Comparison of ENCODE assay signal across 1 cellular context in the genomic region with DNA sequence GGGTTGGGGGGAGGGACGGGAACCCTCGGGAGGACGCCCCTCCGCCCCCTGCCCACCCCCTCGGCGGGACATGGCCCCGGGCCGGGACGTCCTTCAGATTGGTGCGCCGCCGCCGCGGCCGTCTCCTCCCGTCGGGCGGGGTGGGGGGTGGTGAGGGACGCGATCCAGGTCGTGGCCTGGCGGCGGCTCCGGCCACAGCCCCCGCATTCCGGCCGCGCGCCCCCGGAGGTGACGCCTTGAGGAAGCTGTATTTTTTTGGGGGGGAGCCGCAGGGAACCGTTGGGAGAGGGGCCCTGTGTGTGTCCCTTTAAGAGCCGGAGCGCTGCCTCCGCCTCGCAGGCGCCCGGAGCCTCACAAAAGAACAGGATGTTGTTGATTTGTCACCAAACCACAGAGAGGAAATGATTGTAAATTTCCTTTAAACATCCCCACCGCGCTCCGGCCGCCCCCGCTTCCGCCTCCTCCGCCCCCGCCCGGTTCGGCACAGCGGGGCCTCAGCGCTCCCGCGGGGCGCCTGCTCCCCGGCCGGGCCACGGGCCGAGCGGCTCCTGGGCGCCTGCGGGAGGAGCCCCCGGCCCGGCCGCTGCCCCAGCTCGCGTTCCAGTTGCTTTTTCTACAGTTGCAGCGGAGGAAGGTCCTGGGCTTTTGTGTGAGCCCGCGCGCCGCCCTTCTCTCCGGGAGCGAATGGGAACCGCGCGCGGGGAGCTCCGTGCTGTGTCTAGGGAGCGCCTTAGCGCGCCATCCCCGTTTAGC.
TF ChIP-seq lines count a peak whose summit lies in the region.

No MANE protein-coding gene starts in this region.

TF ChIP-seq in HepG2, 621 proteins besides CTCF, POLR2A, EP300 and RAD21 (continued from another document and continues in another):
- TF ChIP-seq, protein P1, sequence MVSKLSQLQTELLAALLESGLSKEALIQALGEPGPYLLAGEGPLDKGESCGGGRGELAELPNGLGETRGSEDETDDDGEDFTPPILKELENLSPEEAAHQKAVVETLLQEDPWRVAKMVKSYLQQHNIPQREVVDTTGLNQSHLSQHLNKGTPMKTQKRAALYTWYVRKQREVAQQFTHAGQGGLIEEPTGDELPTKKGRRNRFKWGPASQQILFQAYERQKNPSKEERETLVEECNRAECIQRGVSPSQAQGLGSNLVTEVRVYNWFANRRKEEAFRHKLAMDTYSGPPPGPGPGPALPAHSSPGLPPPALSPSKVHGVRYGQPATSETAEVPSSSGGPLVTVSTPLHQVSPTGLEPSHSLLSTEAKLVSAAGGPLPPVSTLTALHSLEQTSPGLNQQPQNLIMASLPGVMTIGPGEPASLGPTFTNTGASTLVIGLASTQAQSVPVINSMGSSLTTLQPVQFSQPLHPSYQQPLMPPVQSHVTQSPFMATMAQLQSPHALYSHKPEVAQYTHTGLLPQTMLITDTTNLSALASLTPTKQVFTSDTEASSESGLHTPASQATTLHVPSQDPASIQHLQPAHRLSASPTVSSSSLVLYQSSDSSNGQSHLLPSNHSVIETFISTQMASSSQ (IDR thresholded peaks at IDR 0.05; ENCODE audit: low read depth), result no peak
- TF ChIP-seq, protein P1 (CRISPR knock-in tag; IDR thresholded peaks at IDR 0.05; ENCODE audit: borderline replicate concordance), result peak; percentile 56; the same call in 1 of the 2 replicates
- TF ChIP-seq ATF7-NPFF (CRISPR knock-in tag; IDR thresholded peaks at IDR 0.05; ENCODE audit: low read depth), result no peak; the same call in 1 of the 2 replicates
- TF ChIP-seq MAFG (CRISPR knock-in tag; IDR thresholded peaks at IDR 0.05), result no peak
- TF ChIP-seq SALL1 (CRISPR knock-in tag; IDR thresholded peaks at IDR 0.05), result peak; percentile 51
- TF ChIP-seq ZSCAN31 (CRISPR knock-in tag; IDR thresholded peaks at IDR 0.05; ENCODE audit: low read depth), result peak; percentile 82; the same call in 1 of the 2 replicates
- TF ChIP-seq MTA3 (CRISPR knock-in tag; IDR thresholded peaks at IDR 0.05), result no peak
- peak; percentile 27; the same call in 1 of the 2 replicates for TF ChIP-seq JUND (CRISPR knock-in tag; IDR thresholded peaks at IDR 0.05)
- TF ChIP-seq, protein P2, sequence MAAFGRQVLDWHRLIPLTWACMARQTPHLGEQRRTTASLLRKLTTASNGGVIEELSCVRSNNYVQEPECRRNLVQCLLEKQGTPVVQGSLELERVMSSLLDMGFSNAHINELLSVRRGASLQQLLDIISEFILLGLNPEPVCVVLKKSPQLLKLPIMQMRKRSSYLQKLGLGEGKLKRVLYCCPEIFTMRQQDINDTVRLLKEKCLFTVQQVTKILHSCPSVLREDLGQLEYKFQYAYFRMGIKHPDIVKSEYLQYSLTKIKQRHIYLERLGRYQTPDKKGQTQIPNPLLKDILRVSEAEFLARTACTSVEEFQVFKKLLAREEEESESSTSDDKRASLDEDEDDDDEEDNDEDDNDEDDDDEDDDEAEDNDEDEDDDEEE (CRISPR knock-in tag; IDR thresholded peaks at IDR 0.05), result no peak
- peak; percentile 48; the same call in 1 of the 2 replicates for TF ChIP-seq RCOR2 (CRISPR knock-in tag; IDR thresholded peaks at IDR 0.05)
- TF ChIP-seq ZNF333 (CRISPR knock-in tag; IDR thresholded peaks at IDR 0.05; ENCODE audit: borderline replicate concordance), result peak; percentile 30; the same call in 1 of the 2 replicates
- peak; percentile 80 for TF ChIP-seq ZNF563 (CRISPR knock-in tag; IDR thresholded peaks at IDR 0.05)
- peak; percentile 46; the same call in 1 of the 2 replicates for TF ChIP-seq PHF20 (CRISPR knock-in tag; IDR thresholded peaks at IDR 0.05)
- TF ChIP-seq, protein P3, sequence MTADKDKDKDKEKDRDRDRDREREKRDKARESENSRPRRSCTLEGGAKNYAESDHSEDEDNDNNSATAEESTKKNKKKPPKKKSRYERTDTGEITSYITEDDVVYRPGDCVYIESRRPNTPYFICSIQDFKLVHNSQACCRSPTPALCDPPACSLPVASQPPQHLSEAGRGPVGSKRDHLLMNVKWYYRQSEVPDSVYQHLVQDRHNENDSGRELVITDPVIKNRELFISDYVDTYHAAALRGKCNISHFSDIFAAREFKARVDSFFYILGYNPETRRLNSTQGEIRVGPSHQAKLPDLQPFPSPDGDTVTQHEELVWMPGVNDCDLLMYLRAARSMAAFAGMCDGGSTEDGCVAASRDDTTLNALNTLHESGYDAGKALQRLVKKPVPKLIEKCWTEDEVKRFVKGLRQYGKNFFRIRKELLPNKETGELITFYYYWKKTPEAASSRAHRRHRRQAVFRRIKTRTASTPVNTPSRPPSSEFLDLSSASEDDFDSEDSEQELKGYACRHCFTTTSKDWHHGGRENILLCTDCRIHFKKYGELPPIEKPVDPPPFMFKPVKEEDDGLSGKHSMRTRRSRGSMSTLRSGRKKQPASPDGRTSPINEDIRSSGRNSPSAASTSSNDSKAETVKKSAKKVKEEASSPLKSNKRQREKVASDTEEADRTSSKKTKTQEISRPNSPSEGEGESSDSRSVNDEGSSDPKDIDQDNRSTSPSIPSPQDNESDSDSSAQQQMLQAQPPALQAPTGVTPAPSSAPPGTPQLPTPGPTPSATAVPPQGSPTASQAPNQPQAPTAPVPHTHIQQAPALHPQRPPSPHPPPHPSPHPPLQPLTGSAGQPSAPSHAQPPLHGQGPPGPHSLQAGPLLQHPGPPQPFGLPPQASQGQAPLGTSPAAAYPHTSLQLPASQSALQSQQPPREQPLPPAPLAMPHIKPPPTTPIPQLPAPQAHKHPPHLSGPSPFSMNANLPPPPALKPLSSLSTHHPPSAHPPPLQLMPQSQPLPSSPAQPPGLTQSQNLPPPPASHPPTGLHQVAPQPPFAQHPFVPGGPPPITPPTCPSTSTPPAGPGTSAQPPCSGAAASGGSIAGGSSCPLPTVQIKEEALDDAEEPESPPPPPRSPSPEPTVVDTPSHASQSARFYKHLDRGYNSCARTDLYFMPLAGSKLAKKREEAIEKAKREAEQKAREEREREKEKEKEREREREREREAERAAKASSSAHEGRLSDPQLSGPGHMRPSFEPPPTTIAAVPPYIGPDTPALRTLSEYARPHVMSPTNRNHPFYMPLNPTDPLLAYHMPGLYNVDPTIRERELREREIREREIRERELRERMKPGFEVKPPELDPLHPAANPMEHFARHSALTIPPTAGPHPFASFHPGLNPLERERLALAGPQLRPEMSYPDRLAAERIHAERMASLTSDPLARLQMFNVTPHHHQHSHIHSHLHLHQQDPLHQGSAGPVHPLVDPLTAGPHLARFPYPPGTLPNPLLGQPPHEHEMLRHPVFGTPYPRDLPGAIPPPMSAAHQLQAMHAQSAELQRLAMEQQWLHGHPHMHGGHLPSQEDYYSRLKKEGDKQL (CRISPR knock-in tag; IDR thresholded peaks at IDR 0.05; ENCODE audit: low read depth), result no peak; the same call in 1 of the 2 replicates
- TF ChIP-seq, protein P4, sequence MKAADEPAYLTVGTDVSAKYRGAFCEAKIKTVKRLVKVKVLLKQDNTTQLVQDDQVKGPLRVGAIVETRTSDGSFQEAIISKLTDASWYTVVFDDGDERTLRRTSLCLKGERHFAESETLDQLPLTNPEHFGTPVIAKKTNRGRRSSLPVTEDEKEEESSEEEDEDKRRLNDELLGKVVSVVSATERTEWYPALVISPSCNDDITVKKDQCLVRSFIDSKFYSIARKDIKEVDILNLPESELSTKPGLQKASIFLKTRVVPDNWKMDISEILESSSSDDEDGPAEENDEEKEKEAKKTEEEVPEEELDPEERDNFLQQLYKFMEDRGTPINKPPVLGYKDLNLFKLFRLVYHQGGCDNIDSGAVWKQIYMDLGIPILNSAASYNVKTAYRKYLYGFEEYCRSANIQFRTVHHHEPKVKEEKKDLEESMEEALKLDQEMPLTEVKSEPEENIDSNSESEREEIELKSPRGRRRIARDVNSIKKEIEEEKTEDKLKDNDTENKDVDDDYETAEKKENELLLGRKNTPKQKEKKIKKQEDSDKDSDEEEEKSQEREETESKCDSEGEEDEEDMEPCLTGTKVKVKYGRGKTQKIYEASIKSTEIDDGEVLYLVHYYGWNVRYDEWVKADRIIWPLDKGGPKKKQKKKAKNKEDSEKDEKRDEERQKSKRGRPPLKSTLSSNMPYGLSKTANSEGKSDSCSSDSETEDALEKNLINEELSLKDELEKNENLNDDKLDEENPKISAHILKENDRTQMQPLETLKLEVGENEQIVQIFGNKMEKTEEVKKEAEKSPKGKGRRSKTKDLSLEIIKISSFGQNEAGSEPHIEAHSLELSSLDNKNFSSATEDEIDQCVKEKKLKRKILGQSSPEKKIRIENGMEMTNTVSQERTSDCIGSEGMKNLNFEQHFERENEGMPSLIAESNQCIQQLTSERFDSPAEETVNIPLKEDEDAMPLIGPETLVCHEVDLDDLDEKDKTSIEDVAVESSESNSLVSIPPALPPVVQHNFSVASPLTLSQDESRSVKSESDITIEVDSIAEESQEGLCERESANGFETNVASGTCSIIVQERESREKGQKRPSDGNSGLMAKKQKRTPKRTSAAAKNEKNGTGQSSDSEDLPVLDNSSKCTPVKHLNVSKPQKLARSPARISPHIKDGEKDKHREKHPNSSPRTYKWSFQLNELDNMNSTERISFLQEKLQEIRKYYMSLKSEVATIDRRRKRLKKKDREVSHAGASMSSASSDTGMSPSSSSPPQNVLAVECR (CRISPR knock-in tag; IDR thresholded peaks at IDR 0.05; ENCODE audit: borderline replicate concordance), result peak; percentile 55; the same call in 1 of the 2 replicates
- peak; percentile 46 for TF ChIP-seq AGO1 (IDR thresholded peaks at IDR 0.05; ENCODE audit: low read depth, low read length, poor library complexity, severe bottlenecking)
- TF ChIP-seq ZKSCAN1 (IDR thresholded peaks at IDR 0.05; ENCODE audit: low read length), result no peak
- 0 out of 2 replicates have a peak, but pooled peaks have one; percentile 77 for TF ChIP-seq ZC3H13 (CRISPR knock-in tag; IDR thresholded peaks at IDR 0.05)
- TF ChIP-seq ZNF180 (CRISPR knock-in tag; IDR thresholded peaks at IDR 0.05; ENCODE audit: borderline replicate concordance, low read depth), result no peak
- no peak for TF ChIP-seq ZNF552 (CRISPR knock-in tag; IDR thresholded peaks at IDR 0.05; ENCODE audit: borderline replicate concordance)
- no peak; the same call in 1 of the 2 replicates for TF ChIP-seq FOXK1 (CRISPR knock-in tag; IDR thresholded peaks at IDR 0.05; ENCODE audit: borderline replicate concordance, low read depth)
- no peak for TF ChIP-seq HOXA7 (CRISPR knock-in tag; IDR thresholded peaks at IDR 0.05)
- peak; percentile 56; the same call in 1 of the 2 replicates for TF ChIP-seq POGZ (CRISPR knock-in tag; IDR thresholded peaks at IDR 0.05)
- TF ChIP-seq ELF1 (CRISPR knock-in tag; IDR thresholded peaks at IDR 0.05), result peak; percentile 33; the same call in 1 of the 2 replicates
- TF ChIP-seq, protein P5, sequence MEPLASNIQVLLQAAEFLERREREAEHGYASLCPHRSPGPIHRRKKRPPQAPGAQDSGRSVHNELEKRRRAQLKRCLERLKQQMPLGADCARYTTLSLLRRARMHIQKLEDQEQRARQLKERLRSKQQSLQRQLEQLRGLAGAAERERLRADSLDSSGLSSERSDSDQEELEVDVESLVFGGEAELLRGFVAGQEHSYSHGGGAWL (CRISPR knock-in tag; IDR thresholded peaks at IDR 0.05), result peak; percentile 77
- TF ChIP-seq ZNF317 (CRISPR knock-in tag; IDR thresholded peaks at IDR 0.05), result 0 out of 2 replicates have a peak, but pooled peaks have one; percentile 39
- peak; percentile 3; the same call in 1 of the 2 replicates for TF ChIP-seq FOXA3 (CRISPR knock-in tag; IDR thresholded peaks at IDR 0.05)
- 0 out of 3 replicates have a peak, but pooled peaks have one; percentile 30 for TF ChIP-seq MXI1 (IDR thresholded peaks at IDR 0.05; ENCODE audit: borderline replicate concordance, low read depth, low read length)
- TF ChIP-seq MIXL1 (CRISPR knock-in tag; IDR thresholded peaks at IDR 0.05), result 0 out of 2 replicates have a peak, but pooled peaks have one; percentile 15
- peak; percentile 87; the same call in 1 of the 2 replicates for TF ChIP-seq ZBTB7A (CRISPR knock-in tag; IDR thresholded peaks at IDR 0.05)
- peak; percentile 64; the same call in 1 of the 2 replicates for TF ChIP-seq RELA (CRISPR knock-in tag; IDR thresholded peaks at IDR 0.05)
- TF ChIP-seq TARDBP (CRISPR knock-in tag; IDR thresholded peaks at IDR 0.05), result peak; percentile 57; the same call in 1 of the 2 replicates
- TF ChIP-seq ZMYM2 (CRISPR knock-in tag; IDR thresholded peaks at IDR 0.05), result no peak
- TF ChIP-seq, protein P6, sequence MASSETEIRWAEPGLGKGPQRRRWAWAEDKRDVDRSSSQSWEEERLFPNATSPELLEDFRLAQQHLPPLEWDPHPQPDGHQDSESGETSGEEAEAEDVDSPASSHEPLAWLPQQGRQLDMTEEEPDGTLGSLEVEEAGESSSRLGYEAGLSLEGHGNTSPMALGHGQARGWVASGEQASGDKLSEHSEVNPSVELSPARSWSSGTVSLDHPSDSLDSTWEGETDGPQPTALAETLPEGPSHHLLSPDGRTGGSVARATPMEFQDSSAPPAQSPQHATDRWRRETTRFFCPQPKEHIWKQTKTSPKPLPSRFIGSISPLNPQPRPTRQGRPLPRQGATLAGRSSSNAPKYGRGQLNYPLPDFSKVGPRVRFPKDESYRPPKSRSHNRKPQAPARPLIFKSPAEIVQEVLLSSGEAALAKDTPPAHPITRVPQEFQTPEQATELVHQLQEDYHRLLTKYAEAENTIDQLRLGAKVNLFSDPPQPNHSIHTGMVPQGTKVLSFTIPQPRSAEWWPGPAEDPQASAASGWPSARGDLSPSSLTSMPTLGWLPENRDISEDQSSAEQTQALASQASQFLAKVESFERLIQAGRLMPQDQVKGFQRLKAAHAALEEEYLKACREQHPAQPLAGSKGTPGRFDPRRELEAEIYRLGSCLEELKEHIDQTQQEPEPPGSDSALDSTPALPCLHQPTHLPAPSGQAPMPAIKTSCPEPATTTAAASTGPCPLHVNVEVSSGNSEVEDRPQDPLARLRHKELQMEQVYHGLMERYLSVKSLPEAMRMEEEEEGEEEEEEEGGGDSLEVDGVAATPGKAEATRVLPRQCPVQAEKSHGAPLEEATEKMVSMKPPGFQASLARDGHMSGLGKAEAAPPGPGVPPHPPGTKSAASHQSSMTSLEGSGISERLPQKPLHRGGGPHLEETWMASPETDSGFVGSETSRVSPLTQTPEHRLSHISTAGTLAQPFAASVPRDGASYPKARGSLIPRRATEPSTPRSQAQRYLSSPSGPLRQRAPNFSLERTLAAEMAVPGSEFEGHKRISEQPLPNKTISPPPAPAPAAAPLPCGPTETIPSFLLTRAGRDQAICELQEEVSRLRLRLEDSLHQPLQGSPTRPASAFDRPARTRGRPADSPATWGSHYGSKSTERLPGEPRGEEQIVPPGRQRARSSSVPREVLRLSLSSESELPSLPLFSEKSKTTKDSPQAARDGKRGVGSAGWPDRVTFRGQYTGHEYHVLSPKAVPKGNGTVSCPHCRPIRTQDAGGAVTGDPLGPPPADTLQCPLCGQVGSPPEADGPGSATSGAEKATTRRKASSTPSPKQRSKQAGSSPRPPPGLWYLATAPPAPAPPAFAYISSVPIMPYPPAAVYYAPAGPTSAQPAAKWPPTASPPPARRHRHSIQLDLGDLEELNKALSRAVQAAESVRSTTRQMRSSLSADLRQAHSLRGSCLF (CRISPR knock-in tag; IDR thresholded peaks at IDR 0.05; ENCODE audit: borderline replicate concordance), result no peak
- TF ChIP-seq ZKSCAN8 (CRISPR knock-in tag; IDR thresholded peaks at IDR 0.05; ENCODE audit: borderline replicate concordance), result peak; percentile 27; the same call in 1 of the 2 replicates
